Comparison of ENCODE assay signal across 2 cellular contexts in the genomic region with DNA sequence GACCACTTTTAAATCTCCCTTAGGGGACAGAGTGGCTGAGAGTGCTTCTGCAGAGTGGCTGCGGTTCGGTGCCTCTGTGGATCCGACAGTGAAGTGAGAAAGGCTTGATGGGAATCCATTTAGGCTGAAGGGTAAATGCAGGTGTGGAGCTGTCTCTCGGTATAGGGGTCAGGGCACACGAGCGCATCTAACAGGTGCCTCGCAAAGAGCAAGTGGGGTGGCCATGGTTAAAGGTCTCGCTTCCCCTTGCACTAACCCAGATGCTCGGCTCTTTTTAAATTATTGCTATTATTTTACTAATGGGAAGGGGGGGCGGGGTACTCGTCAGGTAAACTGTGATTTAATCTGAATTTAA.
TF ChIP-seq lines count a peak whose summit lies in the region.

No MANE protein-coding gene starts in this region.

TF ChIP-seq in GM23338, 12 proteins besides CTCF, POLR2A, EP300 and RAD21:
- TF ChIP-seq, protein P1, sequence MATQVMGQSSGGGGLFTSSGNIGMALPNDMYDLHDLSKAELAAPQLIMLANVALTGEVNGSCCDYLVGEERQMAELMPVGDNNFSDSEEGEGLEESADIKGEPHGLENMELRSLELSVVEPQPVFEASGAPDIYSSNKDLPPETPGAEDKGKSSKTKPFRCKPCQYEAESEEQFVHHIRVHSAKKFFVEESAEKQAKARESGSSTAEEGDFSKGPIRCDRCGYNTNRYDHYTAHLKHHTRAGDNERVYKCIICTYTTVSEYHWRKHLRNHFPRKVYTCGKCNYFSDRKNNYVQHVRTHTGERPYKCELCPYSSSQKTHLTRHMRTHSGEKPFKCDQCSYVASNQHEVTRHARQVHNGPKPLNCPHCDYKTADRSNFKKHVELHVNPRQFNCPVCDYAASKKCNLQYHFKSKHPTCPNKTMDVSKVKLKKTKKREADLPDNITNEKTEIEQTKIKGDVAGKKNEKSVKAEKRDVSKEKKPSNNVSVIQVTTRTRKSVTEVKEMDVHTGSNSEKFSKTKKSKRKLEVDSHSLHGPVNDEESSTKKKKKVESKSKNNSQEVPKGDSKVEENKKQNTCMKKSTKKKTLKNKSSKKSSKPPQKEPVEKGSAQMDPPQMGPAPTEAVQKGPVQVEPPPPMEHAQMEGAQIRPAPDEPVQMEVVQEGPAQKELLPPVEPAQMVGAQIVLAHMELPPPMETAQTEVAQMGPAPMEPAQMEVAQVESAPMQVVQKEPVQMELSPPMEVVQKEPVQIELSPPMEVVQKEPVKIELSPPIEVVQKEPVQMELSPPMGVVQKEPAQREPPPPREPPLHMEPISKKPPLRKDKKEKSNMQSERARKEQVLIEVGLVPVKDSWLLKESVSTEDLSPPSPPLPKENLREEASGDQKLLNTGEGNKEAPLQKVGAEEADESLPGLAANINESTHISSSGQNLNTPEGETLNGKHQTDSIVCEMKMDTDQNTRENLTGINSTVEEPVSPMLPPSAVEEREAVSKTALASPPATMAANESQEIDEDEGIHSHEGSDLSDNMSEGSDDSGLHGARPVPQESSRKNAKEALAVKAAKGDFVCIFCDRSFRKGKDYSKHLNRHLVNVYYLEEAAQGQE (IDR thresholded peaks at IDR 0.05; ENCODE audit: unreplicated experiment), result no peak
- TF ChIP-seq NANOG (IDR thresholded peaks at IDR 0.05; ENCODE audit: borderline replicate concordance) (no peak), JUNB (IDR thresholded peaks at IDR 0.05; ENCODE audit: unreplicated experiment) (no peak), ZNF331 (CRISPR knock-in tag; IDR thresholded peaks at IDR 0.05; ENCODE audit: low read depth) (no peak), ZNF114 (CRISPR knock-in tag; IDR thresholded peaks at IDR 0.05) (no peak), STAT1 (IDR thresholded peaks at IDR 0.05; ENCODE audit: unreplicated experiment) (no peak), ZNF462 (CRISPR knock-in tag; IDR thresholded peaks at IDR 0.05) (no peak), EZH2 (IDR thresholded peaks at IDR 0.05; ENCODE audit: low read depth, unreplicated experiment) (no peak)
- TF ChIP-seq, protein P2, sequence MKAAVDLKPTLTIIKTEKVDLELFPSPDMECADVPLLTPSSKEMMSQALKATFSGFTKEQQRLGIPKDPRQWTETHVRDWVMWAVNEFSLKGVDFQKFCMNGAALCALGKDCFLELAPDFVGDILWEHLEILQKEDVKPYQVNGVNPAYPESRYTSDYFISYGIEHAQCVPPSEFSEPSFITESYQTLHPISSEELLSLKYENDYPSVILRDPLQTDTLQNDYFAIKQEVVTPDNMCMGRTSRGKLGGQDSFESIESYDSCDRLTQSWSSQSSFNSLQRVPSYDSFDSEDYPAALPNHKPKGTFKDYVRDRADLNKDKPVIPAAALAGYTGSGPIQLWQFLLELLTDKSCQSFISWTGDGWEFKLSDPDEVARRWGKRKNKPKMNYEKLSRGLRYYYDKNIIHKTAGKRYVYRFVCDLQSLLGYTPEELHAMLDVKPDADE (IDR thresholded peaks at IDR 0.05), result no peak

TF ChIP-seq in IMR-90, 13 proteins besides CTCF, POLR2A, EP300 and RAD21:
- no peak for TF ChIP-seq MAZ (IDR thresholded peaks at IDR 0.05; ENCODE audit: borderline replicate concordance, low read depth, low read length)
- TF ChIP-seq FOS (IDR thresholded peaks at IDR 0.05; ENCODE audit: low read depth, low read length), result no peak
- TF ChIP-seq RFX5 (IDR thresholded peaks at IDR 0.05; ENCODE audit: low read depth, low read length), result no peak
- no peak for TF ChIP-seq RCOR1 (IDR thresholded peaks at IDR 0.05; ENCODE audit: insufficient replicate concordance, low read length)
- no peak for TF ChIP-seq NFE2L2 (IDR thresholded peaks at IDR 0.05; ENCODE audit: low read depth, low read length)
- no peak for TF ChIP-seq CEBPB (IDR thresholded peaks at IDR 0.05; ENCODE audit: low read depth, low read length)
- TF ChIP-seq CHD1 (IDR thresholded peaks at IDR 0.05; ENCODE audit: low read depth, low read length), result no peak
- TF ChIP-seq SMC3 (IDR thresholded peaks at IDR 0.05; ENCODE audit: low read depth, low read length), result no peak
